Comparison of ENCODE assay signal across 19 cellular contexts in the genomic region with DNA sequence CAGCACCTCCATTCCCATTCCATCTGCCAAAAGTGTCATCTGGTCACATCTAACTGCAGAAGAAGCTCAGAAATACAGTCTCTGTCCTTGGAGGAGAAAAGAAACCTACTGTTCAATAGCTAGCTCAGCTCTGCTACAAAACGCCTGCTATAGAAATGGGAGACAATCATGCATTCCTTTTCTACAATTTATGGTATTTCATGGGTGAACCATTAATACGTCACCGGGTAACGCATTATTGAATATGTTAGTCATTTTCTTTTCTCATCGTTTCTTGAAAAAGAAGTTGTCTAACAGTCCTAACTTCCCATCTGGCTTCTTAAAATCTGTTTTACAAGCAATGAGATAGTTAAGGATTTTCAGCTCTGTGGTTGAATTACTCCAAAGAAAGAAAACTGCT.
A peak's percentile ranks its signal among the peaks of the same experiment; 100 is the strongest.
DNase-seq lines count a peak whose midpoint lies in the region; ATAC-seq, FAIRE-seq and TF ChIP-seq lines count a peak whose summit lies in the region.
"Had no signal": no experiment of that assay in that cellular context is flagged by ENCODE, and none has a peak within 500 bp of the region (broad histone marks: within the 10 kb centered on the region; RNA-seq: fewer than 3 reads in every experiment).

No MANE protein-coding gene starts in this region.

- in situ Hi-C loops in Caki2 (cut with HindIII; ENCODE audit: low pct_unique_long_range_greater_than_20kb, low sequenced_read_pairs), result no loop called here

- no peak for TF ChIP-seq CTCF in epithelial cell of proximal tubule (conservative IDR thresholded peaks at IDR 0.05; ENCODE audit: low read depth, low read length)

- no peak for ATAC-seq in HG03280 (IDR thresholded peaks at IDR 0.05; ENCODE audit: unreplicated experiment)
- ATAC-seq: A549, GM12878, GM23338 had no signal

- FAIRE-seq in H54 (lab: Jason Lieb, UNC), result no peak
- FAIRE-seq: A549, G401.6, GM12878 had no signal

- peak overlapping the region; percentile 13 for H3K4me3 ChIP-seq in epithelial cell of proximal tubule (ENCODE audit: low read depth, low read length)
- H3K4me3 ChIP-seq: A549, GM12878, GM23338, HAP-1 had no signal

- TF ChIP-seq POLR2A in H54 (IDR thresholded peaks at IDR 0.05; ENCODE audit: low read depth, low read length), result no peak

- DNase-seq in Caki2 (ENCODE audit: low read depth) (peak; percentile 73), epithelial cell of proximal tubule (ENCODE audit: low read depth) (peak; percentile 51), kidney glomerular epithelial cell (lab: John Stamatoyannopoulos, UW) (peak; percentile 63), GDM1 (lab: John Stamatoyannopoulos, UW) (no peak), H54 (ENCODE audit: insufficient read length, low spot score) (no peak)
- no peak for DNase-seq in activated CD4-positive, alpha-beta T cell treated with anti-CD3 and anti-CD28 coated beads for 4 hours
- DNase-seq: 8988T; C1 segment of cervical spinal cord; CD4-positive, alpha-beta memory T cell; COR-L47; DMS153; DND-41; HFFc6 had no signal

Comparison
In these comparisons a context has a peak if more than half of its experiments do, and no peak if none do; other contexts are left out.
1. DNase-seq: peak in Caki2 (single experiment), epithelial cell of proximal tubule (single experiment) and kidney glomerular epithelial cell (single experiment); none in activated CD4-positive, alpha-beta T cell treated with anti-CD3 and anti-CD28 coated beads for 4 hours (0 of 2), GDM1 (single experiment) and H54 (single experiment).